Comparison of ENCODE assay signal across 8 cellular contexts in the genomic region with DNA sequence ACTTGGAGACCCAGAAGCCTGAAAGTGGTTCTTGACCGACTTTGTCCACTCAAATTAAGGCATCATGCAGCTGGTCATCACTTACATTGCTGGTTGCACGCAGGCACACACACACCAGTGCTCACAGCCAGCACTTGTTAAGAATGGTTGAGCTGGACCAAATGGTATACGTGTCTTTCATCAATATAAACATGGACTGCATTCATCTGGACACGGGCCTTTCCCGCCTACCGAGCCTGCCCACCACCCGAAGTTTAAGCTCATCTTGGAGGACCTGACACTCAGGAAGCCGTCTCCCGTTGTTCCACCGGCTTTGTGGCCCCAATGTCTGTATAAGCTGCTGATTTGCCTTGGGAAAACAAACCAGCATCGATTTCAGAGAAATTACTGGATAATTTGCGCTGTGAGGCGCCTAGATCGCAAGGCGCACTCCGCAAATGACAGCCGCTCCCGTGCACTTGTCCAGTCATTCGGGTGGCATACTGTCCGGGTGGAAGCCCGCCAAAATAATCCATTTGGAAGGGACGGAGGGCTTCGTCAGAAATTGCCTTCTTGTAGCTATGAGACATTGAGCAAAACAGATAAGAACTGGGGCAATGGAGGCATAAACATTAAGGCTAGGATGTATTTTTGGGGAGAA. TPM values are rescaled to one million over a fixed set of nuclear protein-coding genes. Genes with fewer than 3 reads are reported as not detected.
DNase-seq lines count a peak whose midpoint lies in the region; ATAC-seq and TF ChIP-seq lines count a peak whose summit lies in the region.

No MANE protein-coding gene starts in this region.

- intact Hi-C loops in PC-3 (cut with micrococcal nuclease): loop anchor here (5.0 kb wide), 2 partner anchors 165 to 310 kb away; no protein-coding TSS in a partner anchor

- no peak for TF ChIP-seq CTCF in BE2C (IDR thresholded peaks at IDR 0.05; ENCODE audit: low read depth, low read length)
- no peak for TF ChIP-seq CTCF in PC-3 (conservative IDR thresholded peaks at IDR 0.05; ENCODE audit: low read depth, low read length)
- no peak for TF ChIP-seq CTCF in lung (IDR thresholded peaks at IDR 0.05; ENCODE audit: control extremely low read depth, extremely low read depth)
- TF ChIP-seq CTCF in type B pancreatic cell (conservative IDR thresholded peaks at IDR 0.05): no peak

- POLR2A ChIA-PET in PC-3 (lab: Charles Lee; ENCODE audit: unreplicated experiment): interaction anchor here (0.6 to 2.3 kb wide), 5 partner anchors 58 to 1828 kb away, joined by 3 to 22 read pairs (median 4); a partner anchor contains a TSS

- H3K27ac Mint-ChIP-seq in type B pancreatic cell: peak overlapping the region; percentile 95

- H3K27me3 ChIP-seq in BE2C (no peaks in the 10 kb centered on the region), PC-3 (ENCODE audit: low read length) (no peaks in the 10 kb centered on the region), lung (ENCODE audit: control insufficient read depth, insufficient read depth) (no peaks in the 10 kb centered on the region)

- H3K36me3 ChIP-seq in BE2C (no peaks in the 10 kb centered on the region), PC-3 (ENCODE audit: low read depth, low read length) (no peaks in the 10 kb centered on the region), lung (ENCODE audit: control insufficient read depth in 2 of 2, insufficient read depth in 2 of 2, low read length in 2 of 2) (peaks cover 0 to 10% of the 10 kb centered on the region in 2 donors)

- DNase-seq in BE2C (no peak), PC-3 (peak; percentile 2), lung (ENCODE audit: low spot score) (no peak), type B pancreatic cell (ENCODE audit: extremely low spot score, unreplicated experiment) (no peak), KBM-7 (no peak)

- in situ Hi-C loops in KBM-7 (cut with MboI; ENCODE audit: low pct_unique_long_range_greater_than_20kb, low sequenced_read_pairs): no loop called here

- no peaks in the 10 kb centered on the region for H3F3A ChIP-seq in PC-3 (ENCODE audit: low read length, unreplicated experiment)

- 2 to 3% methylated on average over 23 of the region's 23 CpGs for WGBS in lung, 2 donors

- H4K20me1 ChIP-seq in PC-3 (ENCODE audit: low read length): no peaks in the 10 kb centered on the region

- H3K4me3 Mint-ChIP-seq in type B pancreatic cell: peak overlapping the region; percentile 98

- TSS peak; percentile 89 for BruUV-seq in PC-3 (replicated peaks; lab: Mats Ljungman, UMichigan)

- peak overlapping the region; percentile 93 for H3K4me2 ChIP-seq in PC-3 (ENCODE audit: low read length)

- H3K4me3 ChIP-seq in BE2C (ENCODE audit: low read depth, low read length): peak overlapping the region; percentile 70
- H3K4me3 ChIP-seq in PC-3 (ENCODE audit: low read length): peak overlapping the region; percentile 84
- H3K4me3 ChIP-seq in lung: peak overlapping the region; percentile 70

- H3K4me1 ChIP-seq in BE2C (no peaks in the 10 kb centered on the region), PC-3 (ENCODE audit: insufficient read depth, low read length) (peaks cover 30% of the 10 kb centered on the region), lung (ENCODE audit: control insufficient read depth in 2 of 2, insufficient read depth in 2 of 2, low read length in 2 of 2) (peaks cover 3 to 8% of the 10 kb centered on the region in 2 donors)

- H3K27me3 Mint-ChIP-seq in type B pancreatic cell: no peaks in the 10 kb centered on the region

- H3K9me3 ChIP-seq in BE2C (no peaks in the 10 kb centered on the region), PC-3 (ENCODE audit: low read length) (no peaks in the 10 kb centered on the region), lung (ENCODE audit: control insufficient read depth in 2 of 2, insufficient read depth in 1 of 2, low read length in 1 of 2) (peaks cover 0 to 2% of the 10 kb centered on the region in 2 donors)

- peak; percentile 11 for ATAC-seq in GM18520 (IDR thresholded peaks at IDR 0.05; ENCODE audit: unreplicated experiment)
- ATAC-seq in HG03066 (IDR thresholded peaks at IDR 0.05; ENCODE audit: low read depth, unreplicated experiment): peak; percentile 42
- ATAC-seq in PC-3: peak; percentile 39
- peak; percentile 50 for ATAC-seq in lung (ENCODE audit: insufficient read depth, low FRiP score)

- CTCF ChIA-PET in PC-3 (lab: Charles Lee): interaction anchor here (0.6 kb wide), 1 partner anchor 57 kb away, joined by 3 read pairs; no protein-coding TSS in a partner anchor

- peaks cover 15% of the 10 kb centered on the region for H3K36me3 Mint-ChIP-seq in type B pancreatic cell

- peak overlapping the region; percentile 92 for H3K9ac ChIP-seq in PC-3 (ENCODE audit: low read length)

- H3K27ac ChIP-seq in PC-3 (ENCODE audit: low read length): peak overlapping the region; percentile 92
- peak overlapping the region; percentile 98 for H3K27ac ChIP-seq in cingulate gyrus (ENCODE audit: low read depth, low read length)
- peak overlapping the region; percentile 92 to 97 for H3K27ac ChIP-seq in lung (ENCODE audit: low read depth in 1 of 2, low read length in 1 of 2)

- H3K79me2 ChIP-seq in PC-3 (ENCODE audit: low read length): peaks cover 19% of the 10 kb centered on the region

- peak overlapping the region; percentile 98 for H2AFZ ChIP-seq in PC-3 (ENCODE audit: low read length)

- H3K9me2 ChIP-seq in PC-3 (replicated peaks; ENCODE audit: low read length): no peaks in the 10 kb centered on the region

- H3K9me3 Mint-ChIP-seq in type B pancreatic cell: no peaks in the 10 kb centered on the region

- peaks cover 27% of the 10 kb centered on the region for H3K4me1 Mint-ChIP-seq in type B pancreatic cell (ENCODE audit: unreplicated experiment)

RNA-seq across cellular contexts. Expression of a gene that starts 40.1 kb away (rescaled TPM):
- polyA plus RNA-seq in BE2C (2012; ENCODE audit: insufficient read depth, insufficient read length, low read depth): not detected
- total RNA-seq in PC-3 (2014; rRNA removed): not detected in 2 replicates
- not detected for total RNA-seq in lung
- not detected for polyA plus RNA-seq in lung
- total RNA-seq in type B pancreatic cell (ENCODE audit: low replicate concordance): 0.95 and 1.1 TPM in 2 replicates

RNA-seq across cellular contexts. Expression of a gene that starts 58.3 kb away (rescaled TPM):
- 4.8 TPM for polyA plus RNA-seq in BE2C (2012; ENCODE audit: insufficient read depth, insufficient read length, low read depth)
- total RNA-seq in PC-3 (2014; rRNA removed) (5.4 and 6.8 TPM in 2 replicates), lung (10 to 100 TPM; 11.1 to 14.9 TPM), type B pancreatic cell (ENCODE audit: low replicate concordance) (11.4 and 12.8 TPM in 2 replicates)
- 1 to 10 TPM; 6.1 to 7.2 TPM for polyA plus RNA-seq in lung
